ENCODE assay signal across 9 cellular contexts in genomic region chr1:89739013-89739843, GRCh38.
DNase-seq lines count a peak whose midpoint lies in the region; ATAC-seq and TF ChIP-seq lines count a peak whose summit lies in the region.
"Had no signal": no experiment of that assay in that cellular context is flagged by ENCODE, and none has a peak within 500 bp of the region (broad histone marks: within the 10 kb centered on the region; RNA-seq: fewer than 3 reads in every experiment).

No MANE protein-coding gene starts in this region.

- H3K9me3 Mint-ChIP-seq in T-helper 2 cell treated with Interferon-gamma antibody and Interleukin-4, amounts not matched to agents 5 μg/mL and 100 μg/mL, for 36 hours = no peaks in the 10 kb centered on the region
- peaks cover 10% of the 10 kb centered on the region for H3K9me3 Mint-ChIP-seq in activated CD4-positive, alpha-beta T cell treated with anti-CD3 and anti-CD28 coated beads, Interleukin-2, amount 10 ng/mL, durations not matched to agents 7 days and 5 days

- TF ChIP-seq CTCF in foreskin keratinocyte (conservative IDR thresholded peaks at IDR 0.05) = no peak

- no peaks in the 10 kb centered on the region for H3K27me3 ChIP-seq in foreskin keratinocyte

- peaks cover 16% of the 10 kb centered on the region for H3K36me3 Mint-ChIP-seq in T-helper 2 cell treated with Interferon-gamma antibody and Interleukin-4, amounts not matched to agents 5 μg/mL and 100 μg/mL, for 36 hours (ENCODE audit: low read depth)
- H3K36me3 Mint-ChIP-seq in activated CD4-positive, alpha-beta T cell treated with anti-CD3 and anti-CD28 coated beads, Interleukin-2, amount 10 ng/mL, durations not matched to agents 7 days and 5 days (ENCODE audit: low read depth) = peaks cover 22% of the 10 kb centered on the region

- peaks cover 44% of the 10 kb centered on the region for H3K4me1 Mint-ChIP-seq in T-helper 2 cell treated with Interferon-gamma antibody and Interleukin-4, amounts not matched to agents 5 μg/mL and 100 μg/mL, for 36 hours (ENCODE audit: low read depth)
- H3K4me1 Mint-ChIP-seq in activated CD4-positive, alpha-beta T cell treated with anti-CD3 and anti-CD28 coated beads, Interleukin-2, amount 10 ng/mL, durations not matched to agents 7 days and 5 days = peaks cover 29% of the 10 kb centered on the region

- H3K27ac ChIP-seq in foreskin keratinocyte = peak overlapping the region; percentile 64
- no peak overlapping the region for H3K27ac ChIP-seq in caudate nucleus (ENCODE audit: low read depth, low read length)
- H3K27ac ChIP-seq: HL-60 had no signal

- CTCF ChIA-PET in activated CD4-positive, alpha-beta T cell treated with anti-CD3 and anti-CD28 coated beads, Interleukin-2, amount 10 ng/mL, durations not matched to agents 7 days and 5 days (lab: Charles Lee) = interaction anchor here (0.5 kb wide), 1 partner anchor 242 kb away, joined by 3 read pairs; no protein-coding TSS in a partner anchor

- POLR2A ChIA-PET in activated CD4-positive, alpha-beta T cell treated with anti-CD3 and anti-CD28 coated beads, Interleukin-2, amount 10 ng/mL, durations not matched to agents 7 days and 5 days (lab: Charles Lee) = no interaction called here

- H3K27ac Mint-ChIP-seq in T-helper 2 cell treated with Interferon-gamma antibody and Interleukin-4, amounts not matched to agents 5 μg/mL and 100 μg/mL, for 36 hours = peak overlapping the region; percentile 85
- peak overlapping the region; percentile 65 for H3K27ac Mint-ChIP-seq in activated CD4-positive, alpha-beta T cell treated with anti-CD3 and anti-CD28 coated beads, Interleukin-2, amount 10 ng/mL, durations not matched to agents 7 days and 5 days

- H3K27me3 Mint-ChIP-seq in T-helper 2 cell treated with Interferon-gamma antibody and Interleukin-4, amounts not matched to agents 5 μg/mL and 100 μg/mL, for 36 hours (ENCODE audit: low read depth) = no peaks in the 10 kb centered on the region
- H3K27me3 Mint-ChIP-seq in activated CD4-positive, alpha-beta T cell treated with anti-CD3 and anti-CD28 coated beads, Interleukin-2, amount 10 ng/mL, durations not matched to agents 7 days and 5 days = no peaks in the 10 kb centered on the region

- peak; percentile 76 for DNase-seq in T-helper 2 cell treated with Interferon-gamma antibody and Interleukin-4, amounts not matched to agents 5 μg/mL and 100 μg/mL, for 36 hours (ENCODE audit: low spot score)
- DNase-seq in T-helper 2 cell = no peak
- DNase-seq in activated CD4-positive, alpha-beta T cell treated with anti-CD3 and anti-CD28 coated beads, Interleukin-2, amount 10 ng/mL, durations not matched to agents 7 days and 5 days = no peak
- peak; percentile 78 to 79 for DNase-seq in foreskin keratinocyte
- peak; percentile 63 for DNase-seq in stimulated activated naive CD8-positive, alpha-beta T cell treated with anti-CD3 and anti-CD28 coated beads, Interleukin-15, Interleukin-2, amounts not matched to agents 100 U/mL and 50 U/mL, for 24 hours
- DNase-seq in RKO (ENCODE audit: low spot score) = no peak
- DNase-seq in caudate nucleus (lab: John Stamatoyannopoulos, UW) = no peak
- no peak for DNase-seq in AML-193 (lab: John Stamatoyannopoulos, UW)

- H3K4me3 Mint-ChIP-seq in T-helper 2 cell treated with Interferon-gamma antibody and Interleukin-4, amounts not matched to agents 5 μg/mL and 100 μg/mL, for 36 hours = peak overlapping the region; percentile 56
- peak overlapping the region; percentile 40 for H3K4me3 Mint-ChIP-seq in activated CD4-positive, alpha-beta T cell treated with anti-CD3 and anti-CD28 coated beads, Interleukin-2, amount 10 ng/mL, durations not matched to agents 7 days and 5 days

- ATAC-seq in foreskin keratinocyte = peak; percentile 93
- ATAC-seq in stimulated activated naive CD8-positive, alpha-beta T cell treated with anti-CD3 and anti-CD28 coated beads, Interleukin-15, Interleukin-2, amounts not matched to agents 100 U/mL and 50 U/mL, for 24 hours = peak; percentile 91

- H3K4me1 ChIP-seq in foreskin keratinocyte = peaks cover 22% of the 10 kb centered on the region

Comparison
In these comparisons a context has a peak if more than half of its experiments do, and no peak if none do; other contexts are left out.
1. DNase-seq: peak in T-helper 2 cell treated with Interferon-gamma antibody and Interleukin-4, amounts not matched to agents 5 μg/mL and 100 μg/mL, for 36 hours (single experiment), foreskin keratinocyte (2 of 2) and stimulated activated naive CD8-positive, alpha-beta T cell treated with anti-CD3 and anti-CD28 coated beads, Interleukin-15, Interleukin-2, amounts not matched to agents 100 U/mL and 50 U/mL, for 24 hours (single experiment); none in T-helper 2 cell (0 of 5), activated CD4-positive, alpha-beta T cell treated with anti-CD3 and anti-CD28 coated beads, Interleukin-2, amount 10 ng/mL, durations not matched to agents 7 days and 5 days (single experiment), RKO (single experiment), caudate nucleus (0 of 61) and AML-193 (0 of 2).